ENCODE assay signal across 13 cellular contexts in the genomic region with DNA sequence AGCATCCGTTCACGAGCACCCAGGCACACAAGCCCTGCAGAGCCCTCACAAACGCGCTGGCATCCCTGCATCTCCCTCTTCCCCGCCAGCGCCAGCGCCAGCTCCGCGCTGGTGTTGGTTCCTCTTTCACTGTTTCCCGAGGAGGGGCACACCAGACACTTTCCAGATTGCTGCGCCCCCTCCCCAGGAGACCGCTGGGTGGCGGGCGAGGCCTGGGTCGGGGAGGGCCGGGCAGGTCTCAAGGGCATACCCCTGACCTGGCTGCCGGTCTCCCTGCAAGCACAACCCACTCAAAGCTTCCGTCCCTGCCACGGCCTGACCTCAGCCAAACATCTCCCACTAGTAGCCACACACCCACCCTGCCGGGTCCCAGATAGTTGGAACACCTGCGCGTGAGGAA. TPM values are rescaled to one million over a fixed set of nuclear protein-coding genes. Genes with fewer than 3 reads are reported as not detected.
DNase-seq lines count a peak whose midpoint lies in the region; ATAC-seq and TF ChIP-seq lines count a peak whose summit lies in the region.
"Had no signal": no experiment of that assay in that cellular context is flagged by ENCODE, and none has a peak within 500 bp of the region (broad histone marks: within the 10 kb centered on the region; RNA-seq: fewer than 3 reads in every experiment).

No MANE protein-coding gene starts in this region.

- peaks cover 11 to 20% (median 12%) of the 10 kb centered on the region in 3 donors for H3K4me1 Mint-ChIP-seq in naive B cell

- peaks cover 0 to 7% (median 3%) of the 10 kb centered on the region in 7 donors for H3K9me3 Mint-ChIP-seq in naive B cell

- peak overlapping the region in 4 of 6 donors; percentile 67 to 93 (median 84) for H3K27ac Mint-ChIP-seq in naive B cell

- no peak for TF ChIP-seq POLR2A in thyroid gland (IDR thresholded peaks at IDR 0.05)

- H3K27ac ChIP-seq in WERI-Rb-1 (no peak overlapping the region), thyroid gland (no peak overlapping the region)
- H3K27ac ChIP-seq: ascending aorta, heart left ventricle had no signal

- peaks cover 34 to 78% (median 69%) of the 10 kb centered on the region in 3 donors for H3K27me3 Mint-ChIP-seq in naive B cell

- peaks cover 0 to 10% of the 10 kb centered on the region in 2 donors for H3K36me3 Mint-ChIP-seq in naive B cell

- peak; percentile 29 for DNase-seq in activated CD4-positive, CD25-positive, alpha-beta regulatory T cell treated with anti-CD3 and anti-CD28 coated beads, Interleukin-2, amount 50 U/mL, for 72 hours
- DNase-seq in activated CD4-positive, CD25-positive, alpha-beta regulatory T cell (lab: John Stamatoyannopoulos, UW): no peak
- DNase-seq in GM03348 (ENCODE audit: low spot score) (peak; percentile 6), WERI-Rb-1 (peak; percentile 69), naive B cell (no peak), HPDE6-E6E7 (ENCODE audit: extremely low spot score) (no peak), thyroid gland (no peak), RKO (ENCODE audit: low spot score) (no peak)
- DNase-seq: NCI-H2029, nucleus accumbens had no signal

- H3K4me3 Mint-ChIP-seq in naive B cell: peak overlapping the region in 6 of 8 donors; percentile 6 to 80 (median 37)

- ATAC-seq in naive B cell (ENCODE audit: low read depth in 2 of 2): no peak
- ATAC-seq: heart left ventricle had no signal

- H3K4me1 ChIP-seq in thyroid gland: peaks cover 0 to 6% of the 10 kb centered on the region in 2 donors

- WGBS in thyroid gland, 2 donors: 10 to 12% methylated on average over 16 to 17 of the region's 22 CpGs

- intact Hi-C loops in thyroid gland (cut with DNase I): no loop called here

- peaks cover 62% of the 10 kb centered on the region for H3K27me3 ChIP-seq in WERI-Rb-1 (ENCODE audit: insufficient read depth, low read depth, severe bottlenecking)
- peaks cover 30% of the 10 kb centered on the region for H3K27me3 ChIP-seq in thyroid gland

- TF ChIP-seq CTCF in WERI-Rb-1 (IDR thresholded peaks at IDR 0.05; ENCODE audit: low read depth, low read length) (peak; percentile 81), thyroid gland (IDR thresholded peaks at IDR 0.05) (no peak)

- H3K36me3 ChIP-seq in WERI-Rb-1 (no peaks in the 10 kb centered on the region), thyroid gland (no peaks in the 10 kb centered on the region)
- H3K36me3 ChIP-seq: ascending aorta, heart left ventricle had no signal

- H3K9me3 ChIP-seq in WERI-Rb-1 (ENCODE audit: severe bottlenecking): no peaks in the 10 kb centered on the region
- H3K9me3 ChIP-seq in thyroid gland: no peaks in the 10 kb centered on the region
- H3K9me3 ChIP-seq: ascending aorta, heart left ventricle had no signal

- H3K4me3 ChIP-seq in WERI-Rb-1 (ENCODE audit: low read depth, low read length): no peak overlapping the region
- H3K4me3 ChIP-seq in thyroid gland (replicated peaks in 1 of 3): no peak overlapping the region
- H3K4me3 ChIP-seq: ascending aorta, heart left ventricle had no signal

RNA-seq across cellular contexts. Expression of a gene that starts 2.2 kb away (rescaled TPM):
- not detected for polyA plus RNA-seq in naive B cell (ENCODE audit: low read depth in 6 of 6)
- not detected for total RNA-seq in thyroid gland
- total RNA-seq: ascending aorta, heart left ventricle, lower leg skin had no signal
- polyA plus RNA-seq: heart left ventricle had no signal

Comparison
In these comparisons a context has a peak if more than half of its experiments do, and no peak if none do; other contexts are left out.
1. DNase-seq: peak in activated CD4-positive, CD25-positive, alpha-beta regulatory T cell treated with anti-CD3 and anti-CD28 coated beads, Interleukin-2, amount 50 U/mL, for 72 hours (single experiment), GM03348 (single experiment) and WERI-Rb-1 (single experiment); none in activated CD4-positive, CD25-positive, alpha-beta regulatory T cell (0 of 4), naive B cell (single experiment), HPDE6-E6E7 (single experiment), thyroid gland (0 of 2) and RKO (single experiment).